ENCODE assay signal across 8 cellular contexts in the genomic region with DNA sequence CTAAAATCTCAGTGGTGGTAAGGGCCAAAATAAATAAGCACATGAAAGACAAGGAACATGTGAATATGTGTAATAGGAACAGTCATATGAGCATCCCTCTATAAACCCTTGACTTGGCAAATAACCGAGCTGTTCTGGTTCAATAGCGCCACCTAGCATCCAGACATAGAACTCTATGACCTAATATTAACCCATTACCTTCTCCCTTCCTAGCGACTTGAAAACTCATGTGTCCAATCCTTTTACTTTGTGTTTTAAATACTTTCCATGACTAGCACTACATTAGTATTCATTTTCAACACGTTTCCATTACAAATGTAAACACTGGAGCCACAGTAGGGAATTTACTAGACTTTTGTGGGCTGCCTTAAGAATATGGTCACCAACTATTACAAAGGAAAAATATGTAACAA.
DNase-seq lines count a peak whose midpoint lies in the region; ATAC-seq and TF ChIP-seq lines count a peak whose summit lies in the region.

No MANE protein-coding gene starts in this region.

- H3K4me1 ChIP-seq in SJCRH30, result no peaks in the 10 kb centered on the region

- H3K27me3 ChIP-seq in SJCRH30, result no peaks in the 10 kb centered on the region

- no peaks in the 10 kb centered on the region for H3K36me3 ChIP-seq in SJCRH30

- peak; percentile 50; the same call in 1 of the 2 replicates for TF ChIP-seq CTCF in LNCaP clone FGC (IDR thresholded peaks at IDR 0.05; ENCODE audit: control insufficient read depth, extremely low read depth, insufficient read depth)
- peak; percentile 70 for TF ChIP-seq CTCF in epithelial cell of proximal tubule (conservative IDR thresholded peaks at IDR 0.05; ENCODE audit: low read depth, low read length)

- DNase-seq in EL (peak; percentile 94), LNCaP clone FGC (ENCODE audit: low read depth) (peak; percentile 80), SJCRH30 (peak; percentile 74 to 92), epithelial cell of proximal tubule (ENCODE audit: low read depth) (no peak), renal cortical epithelial cell (ENCODE audit: low read depth) (peak; percentile 45), activated T-cell treated with anti-CD3 and anti-CD28 coated beads for 4 hours (no peak)

- H3K4me3 ChIP-seq in LNCaP clone FGC (ENCODE audit: low read depth, low read length) (no peak overlapping the region), SJCRH30 (no peak overlapping the region), epithelial cell of proximal tubule (ENCODE audit: low read depth, low read length) (no peak overlapping the region)

- H3K27ac ChIP-seq in SJCRH30, result no peak overlapping the region

- no peaks in the 10 kb centered on the region for H3K9me3 ChIP-seq in SJCRH30 (replicated peaks)

- ATAC-seq in GM18502 (IDR thresholded peaks at IDR 0.05; ENCODE audit: poor library complexity, unreplicated experiment) (no peak), GM19455 (IDR thresholded peaks at IDR 0.05; ENCODE audit: unreplicated experiment) (no peak)

Comparison
In these comparisons a context has a peak if more than half of its experiments do, and no peak if none do; other contexts are left out.
1. DNase-seq: peak in EL (single experiment), LNCaP clone FGC (single experiment), SJCRH30 (2 of 2) and renal cortical epithelial cell (single experiment); none in epithelial cell of proximal tubule (single experiment) and activated T-cell treated with anti-CD3 and anti-CD28 coated beads for 4 hours (single experiment).